ENCODE assay signal across 10 cellular contexts in genomic region chr19:5172859-5173577, GRCh38.
DNase-seq lines count a peak whose midpoint lies in the region; ATAC-seq and TF ChIP-seq lines count a peak whose summit lies in the region.
"Had no signal": no experiment of that assay in that cellular context is flagged by ENCODE, and none has a peak within 500 bp of the region (broad histone marks: within the 10 kb centered on the region; RNA-seq: fewer than 3 reads in every experiment).

No MANE protein-coding gene starts in this region.

- H3K27ac ChIP-seq in ACC112 (ENCODE audit: low read depth, low read length) (peak overlapping the region; percentile 90), hepatocyte (no peak overlapping the region)
- H3K27ac ChIP-seq: pancreas had no signal

- H3K9me3 Mint-ChIP-seq in activated T-helper 2 cell treated with anti-CD3 and anti-CD28 coated beads, Interferon-gamma antibody, Interleukin-2, Interleukin-4, amounts not matched to agents 10 μg/mL and 5 μg/mL and 100 μg/mL, durations not matched to agents 14 hours and 24 hours and 36 hours, result no peaks in the 10 kb centered on the region

- H3K27me3 Mint-ChIP-seq in activated T-helper 2 cell treated with anti-CD3 and anti-CD28 coated beads, Interferon-gamma antibody, Interleukin-2, Interleukin-4, amounts not matched to agents 10 μg/mL and 5 μg/mL and 100 μg/mL, durations not matched to agents 14 hours and 24 hours and 36 hours (ENCODE audit: low read depth), result no peaks in the 10 kb centered on the region

- H3K9me2 ChIP-seq in hepatocyte (replicated peaks; ENCODE audit: insufficient read depth), result no peaks in the 10 kb centered on the region

- no peak for TF ChIP-seq CTCF in HFF-Myc (IDR thresholded peaks at IDR 0.05; ENCODE audit: low read depth, low read length, missing control alignments)
- TF ChIP-seq CTCF in hepatocyte (IDR thresholded peaks at IDR 0.05; ENCODE audit: poor library complexity), result no peak

- H3K4me2 ChIP-seq in hepatocyte, result no peak overlapping the region

- H3K9me3 ChIP-seq in hepatocyte (ENCODE audit: low read depth), result no peaks in the 10 kb centered on the region
- H3K9me3 ChIP-seq: pancreas had no signal

- H3K27ac Mint-ChIP-seq in activated T-helper 2 cell treated with anti-CD3 and anti-CD28 coated beads, Interferon-gamma antibody, Interleukin-2, Interleukin-4, amounts not matched to agents 10 μg/mL and 5 μg/mL and 100 μg/mL, durations not matched to agents 14 hours and 24 hours and 36 hours, result no peak overlapping the region

- DNase-seq in HFF-Myc (ENCODE audit: extremely low read depth, low read depth), result peak; percentile 87
- DNase-seq in amniotic epithelial cell (ENCODE audit: low read depth), result peak; percentile 82
- peak; percentile 49 for DNase-seq in hepatocyte (ENCODE audit: low spot score)
- DNase-seq in NCI-H1930 (lab: John Stamatoyannopoulos, UW), result no peak
- no peak for DNase-seq in activated T-helper 2 cell treated with anti-CD3 and anti-CD28 coated beads, Interferon-gamma antibody, Interleukin-2, Interleukin-4, amounts not matched to agents 10 μg/mL and 5 μg/mL and 100 μg/mL, durations not matched to agents 14 hours and 24 hours and 36 hours (ENCODE audit: low spot score)
- no peak for DNase-seq in NCI-H2227 (lab: John Stamatoyannopoulos, UW; ENCODE audit: unreplicated experiment)
- DNase-seq: DMS79, pancreas had no signal

- H3K4me1 ChIP-seq in ACC112 (ENCODE audit: control insufficient read depth, insufficient read depth, low read length, unreplicated experiment) (peaks cover 9% of the 10 kb centered on the region), hepatocyte (ENCODE audit: insufficient read depth) (no peaks in the 10 kb centered on the region)
- H3K4me1 ChIP-seq: pancreas had no signal

- H3K27me3 ChIP-seq in ACC112 (ENCODE audit: insufficient read depth, low read length) (no peaks in the 10 kb centered on the region), hepatocyte (no peaks in the 10 kb centered on the region)
- H3K27me3 ChIP-seq: pancreas had no signal

- WGBS in hepatocyte (ENCODE audit: low lambda C conversion rate, missing lambda C conversion rate), result 75% methylated on average over 8 of the region's 8 CpGs

- H2AFZ ChIP-seq in ACC112 (ENCODE audit: low read length, unreplicated experiment) (no peak overlapping the region), hepatocyte (no peak overlapping the region)

- H3K36me3 ChIP-seq in ACC112 (ENCODE audit: insufficient read depth, low read length) (no peaks in the 10 kb centered on the region), hepatocyte (replicated peaks; ENCODE audit: insufficient read depth, low read depth) (no peaks in the 10 kb centered on the region)
- H3K36me3 ChIP-seq: pancreas had no signal

- no peak overlapping the region for H3K4me3 Mint-ChIP-seq in activated T-helper 2 cell treated with anti-CD3 and anti-CD28 coated beads, Interferon-gamma antibody, Interleukin-2, Interleukin-4, amounts not matched to agents 10 μg/mL and 5 μg/mL and 100 μg/mL, durations not matched to agents 14 hours and 24 hours and 36 hours (ENCODE audit: low read depth)

- intact Hi-C loops in activated T-helper 2 cell treated with anti-CD3 and anti-CD28 coated beads, Interferon-gamma antibody, Interleukin-2, Interleukin-4, amounts not matched to agents 10 μg/mL and 5 μg/mL and 100 μg/mL, durations not matched to agents 14 hours and 24 hours and 36 hours (cut with micrococcal nuclease), result no loop called here

- H3K4me3 ChIP-seq in ACC112 (ENCODE audit: low read depth, low read length) (no peak overlapping the region), HFF-Myc (replicated peaks; ENCODE audit: low read depth, low read length) (no peak overlapping the region), hepatocyte (no peak overlapping the region)
- H3K4me3 ChIP-seq: pancreas had no signal

- H3K79me2 ChIP-seq in ACC112 (ENCODE audit: control insufficient read depth, insufficient read depth, low read length, unreplicated experiment) (no peaks in the 10 kb centered on the region), hepatocyte (no peaks in the 10 kb centered on the region)

- no peaks in the 10 kb centered on the region for H4K20me1 ChIP-seq in hepatocyte (ENCODE audit: insufficient read depth, poor library complexity, severe bottlenecking)

- ATAC-seq in HG03196 (IDR thresholded peaks at IDR 0.05; ENCODE audit: unreplicated experiment), result no peak

- H3K4me1 Mint-ChIP-seq in activated T-helper 2 cell treated with anti-CD3 and anti-CD28 coated beads, Interferon-gamma antibody, Interleukin-2, Interleukin-4, amounts not matched to agents 10 μg/mL and 5 μg/mL and 100 μg/mL, durations not matched to agents 14 hours and 24 hours and 36 hours (ENCODE audit: low read depth), result no peaks in the 10 kb centered on the region

- no peaks in the 10 kb centered on the region for H3K36me3 Mint-ChIP-seq in activated T-helper 2 cell treated with anti-CD3 and anti-CD28 coated beads, Interferon-gamma antibody, Interleukin-2, Interleukin-4, amounts not matched to agents 10 μg/mL and 5 μg/mL and 100 μg/mL, durations not matched to agents 14 hours and 24 hours and 36 hours (ENCODE audit: low read depth)

Comparison
In these comparisons a context has a peak if more than half of its experiments do, and no peak if none do; other contexts are left out.
1. DNase-seq: peak in HFF-Myc (single experiment), amniotic epithelial cell (single experiment) and hepatocyte (single experiment); none in NCI-H1930 (0 of 2), activated T-helper 2 cell treated with anti-CD3 and anti-CD28 coated beads, Interferon-gamma antibody, Interleukin-2, Interleukin-4, amounts not matched to agents 10 μg/mL and 5 μg/mL and 100 μg/mL, durations not matched to agents 14 hours and 24 hours and 36 hours (single experiment) and NCI-H2227 (single experiment).